ENCODE assay signal across 1 cellular context in the genomic region with DNA sequence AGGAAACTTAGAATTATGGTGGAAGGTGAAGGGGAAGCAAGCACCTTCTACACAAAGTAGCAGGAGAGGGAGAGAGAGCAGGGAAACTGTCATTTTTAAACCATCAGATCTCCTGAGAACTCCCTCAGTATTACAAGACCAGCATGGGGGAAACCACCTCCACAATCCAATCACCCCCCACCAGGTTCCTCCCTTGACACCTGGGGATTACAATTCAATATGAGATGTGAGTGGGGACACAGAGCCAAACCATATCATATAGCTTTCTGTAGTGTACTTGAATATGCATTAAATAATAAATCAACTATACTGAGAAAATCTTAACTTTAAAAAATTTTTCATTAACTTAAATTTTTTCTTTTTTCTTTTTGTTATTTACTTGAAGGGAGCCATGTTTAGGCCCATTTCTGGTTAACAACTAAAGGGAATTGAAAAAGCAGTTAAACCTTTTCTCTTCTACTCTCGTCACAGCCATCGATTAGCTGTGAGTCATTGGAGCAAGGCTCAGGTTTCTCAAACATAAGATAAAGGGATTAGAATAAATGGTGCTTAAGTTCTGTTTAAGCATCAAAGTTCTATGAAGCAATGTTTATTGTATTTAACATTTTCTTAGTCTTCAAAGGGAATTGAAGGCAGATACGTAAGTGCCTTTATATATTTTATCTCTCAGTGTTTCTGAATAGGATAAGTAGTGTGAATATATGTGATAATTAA.
TF ChIP-seq lines count a peak whose summit lies in the region.

No MANE protein-coding gene starts in this region.

TF ChIP-seq in HEK293, 187 proteins besides CTCF, POLR2A, EP300 and RAD21 (continued from another document and continues in another):
- TF ChIP-seq ZNF121 (tag by site-specific recombination; IDR thresholded peaks at IDR 0.05), result no peak
- TF ChIP-seq ZNF747 (tag by site-specific recombination; IDR thresholded peaks at IDR 0.05), result no peak
- TF ChIP-seq YY1 (tag by site-specific recombination; IDR thresholded peaks at IDR 0.05), result no peak
- no peak for TF ChIP-seq ZNF202 (tag by site-specific recombination; IDR thresholded peaks at IDR 0.05; ENCODE audit: borderline replicate concordance)
- TF ChIP-seq AEBP2 (tag by site-specific recombination; IDR thresholded peaks at IDR 0.05; ENCODE audit: borderline replicate concordance), result no peak
- no peak for TF ChIP-seq ZNF112 (tag by site-specific recombination; IDR thresholded peaks at IDR 0.05)
- TF ChIP-seq KLF9 (tag by site-specific recombination; IDR thresholded peaks at IDR 0.05; ENCODE audit: low read depth), result no peak
- peak; percentile 64; the same call in 1 of the 2 replicates for TF ChIP-seq BCL11B (tag by site-specific recombination; IDR thresholded peaks at IDR 0.05; ENCODE audit: low read depth)
- TF ChIP-seq ZNF426 (tag by site-specific recombination; IDR thresholded peaks at IDR 0.05), result no peak
- peak; percentile 77 for TF ChIP-seq KLF8 (tag by site-specific recombination; IDR thresholded peaks at IDR 0.05)
- no peak for TF ChIP-seq ZSCAN4 (tag by site-specific recombination; IDR thresholded peaks at IDR 0.05)
- TF ChIP-seq ZNF350 (tag by site-specific recombination; IDR thresholded peaks at IDR 0.05), result no peak
- TF ChIP-seq ZNF311 (tag by site-specific recombination; IDR thresholded peaks at IDR 0.05; ENCODE audit: borderline replicate concordance), result no peak
- TF ChIP-seq ZNF768 (tag by site-specific recombination; IDR thresholded peaks at IDR 0.05), result no peak
- TF ChIP-seq WT1 (tag by site-specific recombination; IDR thresholded peaks at IDR 0.05), result no peak
- no peak for TF ChIP-seq ZNF148 (tag by site-specific recombination; IDR thresholded peaks at IDR 0.05; ENCODE audit: borderline replicate concordance)
- no peak for TF ChIP-seq ZNF544 (tag by site-specific recombination; IDR thresholded peaks at IDR 0.05)
- TF ChIP-seq, protein P1, sequence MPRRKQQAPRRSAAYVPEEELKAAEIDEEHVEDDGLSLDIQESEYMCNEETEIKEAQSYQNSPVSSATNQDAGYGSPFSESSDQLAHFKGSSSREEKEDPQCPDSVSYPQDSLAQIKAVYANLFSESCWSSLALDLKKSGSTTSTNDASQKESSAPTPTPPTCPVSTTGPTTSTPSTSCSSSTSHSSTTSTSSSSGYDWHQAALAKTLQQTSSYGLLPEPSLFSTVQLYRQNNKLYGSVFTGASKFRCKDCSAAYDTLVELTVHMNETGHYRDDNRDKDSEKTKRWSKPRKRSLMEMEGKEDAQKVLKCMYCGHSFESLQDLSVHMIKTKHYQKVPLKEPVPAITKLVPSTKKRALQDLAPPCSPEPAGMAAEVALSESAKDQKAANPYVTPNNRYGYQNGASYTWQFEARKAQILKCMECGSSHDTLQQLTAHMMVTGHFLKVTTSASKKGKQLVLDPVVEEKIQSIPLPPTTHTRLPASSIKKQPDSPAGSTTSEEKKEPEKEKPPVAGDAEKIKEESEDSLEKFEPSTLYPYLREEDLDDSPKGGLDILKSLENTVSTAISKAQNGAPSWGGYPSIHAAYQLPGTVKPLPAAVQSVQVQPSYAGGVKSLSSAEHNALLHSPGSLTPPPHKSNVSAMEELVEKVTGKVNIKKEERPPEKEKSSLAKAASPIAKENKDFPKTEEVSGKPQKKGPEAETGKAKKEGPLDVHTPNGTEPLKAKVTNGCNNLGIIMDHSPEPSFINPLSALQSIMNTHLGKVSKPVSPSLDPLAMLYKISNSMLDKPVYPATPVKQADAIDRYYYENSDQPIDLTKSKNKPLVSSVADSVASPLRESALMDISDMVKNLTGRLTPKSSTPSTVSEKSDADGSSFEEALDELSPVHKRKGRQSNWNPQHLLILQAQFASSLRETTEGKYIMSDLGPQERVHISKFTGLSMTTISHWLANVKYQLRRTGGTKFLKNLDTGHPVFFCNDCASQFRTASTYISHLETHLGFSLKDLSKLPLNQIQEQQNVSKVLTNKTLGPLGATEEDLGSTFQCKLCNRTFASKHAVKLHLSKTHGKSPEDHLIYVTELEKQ (tag by site-specific recombination; IDR thresholded peaks at IDR 0.05; ENCODE audit: borderline replicate concordance), result peak; percentile 76; the same call in 1 of the 2 replicates
- TF ChIP-seq HOXD13 (CRISPR knock-in tag; IDR thresholded peaks at IDR 0.05; ENCODE audit: borderline replicate concordance), result no peak
- no peak for TF ChIP-seq ZNF423 (tag by site-specific recombination; IDR thresholded peaks at IDR 0.05)
- TF ChIP-seq ZNF280D (tag by site-specific recombination; IDR thresholded peaks at IDR 0.05), result no peak
- peak; percentile 48; the same call in 1 of the 2 replicates for TF ChIP-seq ZNF146 (tag by site-specific recombination; IDR thresholded peaks at IDR 0.05)
- TF ChIP-seq, protein P2, sequence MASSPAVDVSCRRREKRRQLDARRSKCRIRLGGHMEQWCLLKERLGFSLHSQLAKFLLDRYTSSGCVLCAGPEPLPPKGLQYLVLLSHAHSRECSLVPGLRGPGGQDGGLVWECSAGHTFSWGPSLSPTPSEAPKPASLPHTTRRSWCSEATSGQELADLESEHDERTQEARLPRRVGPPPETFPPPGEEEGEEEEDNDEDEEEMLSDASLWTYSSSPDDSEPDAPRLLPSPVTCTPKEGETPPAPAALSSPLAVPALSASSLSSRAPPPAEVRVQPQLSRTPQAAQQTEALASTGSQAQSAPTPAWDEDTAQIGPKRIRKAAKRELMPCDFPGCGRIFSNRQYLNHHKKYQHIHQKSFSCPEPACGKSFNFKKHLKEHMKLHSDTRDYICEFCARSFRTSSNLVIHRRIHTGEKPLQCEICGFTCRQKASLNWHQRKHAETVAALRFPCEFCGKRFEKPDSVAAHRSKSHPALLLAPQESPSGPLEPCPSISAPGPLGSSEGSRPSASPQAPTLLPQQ (tag by site-specific recombination; IDR thresholded peaks at IDR 0.05), result peak; percentile 64; the same call in 1 of the 2 replicates
- TF ChIP-seq ZNF248 (tag by site-specific recombination; IDR thresholded peaks at IDR 0.05), result no peak
- TF ChIP-seq ZNF548 (tag by site-specific recombination; IDR thresholded peaks at IDR 0.05), result no peak
- TF ChIP-seq ZNF335 (tag by site-specific recombination; conservative IDR thresholded peaks at IDR 0.05), result no peak
- peak; percentile 19; the same call in 1 of the 2 replicates for TF ChIP-seq ZNF10 (tag by site-specific recombination; IDR thresholded peaks at IDR 0.05)
- no peak for TF ChIP-seq ZNF621 (tag by site-specific recombination; IDR thresholded peaks at IDR 0.05)
- TF ChIP-seq ZBTB8A (tag by site-specific recombination; IDR thresholded peaks at IDR 0.05), result no peak; the same call in 1 of the 2 replicates
- no peak for TF ChIP-seq ZBTB49 (tag by site-specific recombination; IDR thresholded peaks at IDR 0.05; ENCODE audit: low read depth)
- TF ChIP-seq ZBTB7A (tag by site-specific recombination; IDR thresholded peaks at IDR 0.05; ENCODE audit: low read depth), result no peak
- TF ChIP-seq, protein P3, sequence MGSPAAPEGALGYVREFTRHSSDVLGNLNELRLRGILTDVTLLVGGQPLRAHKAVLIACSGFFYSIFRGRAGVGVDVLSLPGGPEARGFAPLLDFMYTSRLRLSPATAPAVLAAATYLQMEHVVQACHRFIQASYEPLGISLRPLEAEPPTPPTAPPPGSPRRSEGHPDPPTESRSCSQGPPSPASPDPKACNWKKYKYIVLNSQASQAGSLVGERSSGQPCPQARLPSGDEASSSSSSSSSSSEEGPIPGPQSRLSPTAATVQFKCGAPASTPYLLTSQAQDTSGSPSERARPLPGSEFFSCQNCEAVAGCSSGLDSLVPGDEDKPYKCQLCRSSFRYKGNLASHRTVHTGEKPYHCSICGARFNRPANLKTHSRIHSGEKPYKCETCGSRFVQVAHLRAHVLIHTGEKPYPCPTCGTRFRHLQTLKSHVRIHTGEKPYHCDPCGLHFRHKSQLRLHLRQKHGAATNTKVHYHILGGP (tag by site-specific recombination; IDR thresholded peaks at IDR 0.05), result no peak
- TF ChIP-seq, protein P4, sequence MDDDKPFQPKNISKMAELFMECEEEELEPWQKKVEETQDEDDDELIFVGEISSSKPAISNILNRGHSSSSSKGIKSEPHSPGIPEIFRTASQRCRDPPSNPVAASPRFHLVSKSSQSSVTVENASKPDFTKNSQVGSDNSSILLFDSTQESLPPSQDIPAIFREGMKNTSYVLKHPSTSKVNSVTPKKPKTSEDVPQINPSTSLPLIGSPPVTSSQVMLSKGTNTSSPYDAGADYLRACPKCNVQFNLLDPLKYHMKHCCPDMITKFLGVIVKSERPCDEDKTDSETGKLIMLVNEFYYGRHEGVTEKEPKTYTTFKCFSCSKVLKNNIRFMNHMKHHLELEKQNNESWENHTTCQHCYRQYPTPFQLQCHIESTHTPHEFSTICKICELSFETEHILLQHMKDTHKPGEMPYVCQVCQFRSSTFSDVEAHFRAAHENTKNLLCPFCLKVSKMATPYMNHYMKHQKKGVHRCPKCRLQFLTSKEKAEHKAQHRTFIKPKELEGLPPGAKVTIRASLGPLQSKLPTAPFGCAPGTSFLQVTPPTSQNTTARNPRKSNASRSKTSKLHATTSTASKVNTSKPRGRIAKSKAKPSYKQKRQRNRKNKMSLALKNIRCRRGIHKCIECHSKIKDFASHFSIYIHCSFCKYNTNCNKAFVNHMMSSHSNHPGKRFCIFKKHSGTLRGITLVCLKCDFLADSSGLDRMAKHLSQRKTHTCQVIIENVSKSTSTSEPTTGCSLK (tag by site-specific recombination; IDR thresholded peaks at IDR 0.05), result no peak
- no peak for TF ChIP-seq ZNF211 (tag by site-specific recombination; IDR thresholded peaks at IDR 0.05; ENCODE audit: low read depth)
- TF ChIP-seq SALL2 (tag by site-specific recombination; IDR thresholded peaks at IDR 0.05; ENCODE audit: borderline replicate concordance), result no peak
- no peak for TF ChIP-seq ZNF555 (tag by site-specific recombination; conservative IDR thresholded peaks at IDR 0.05)
- TF ChIP-seq KLF7 (tag by site-specific recombination; IDR thresholded peaks at IDR 0.05; ENCODE audit: borderline replicate concordance), result no peak
